Comparison of ENCODE assay signal across 9 cellular contexts in the genomic region with DNA sequence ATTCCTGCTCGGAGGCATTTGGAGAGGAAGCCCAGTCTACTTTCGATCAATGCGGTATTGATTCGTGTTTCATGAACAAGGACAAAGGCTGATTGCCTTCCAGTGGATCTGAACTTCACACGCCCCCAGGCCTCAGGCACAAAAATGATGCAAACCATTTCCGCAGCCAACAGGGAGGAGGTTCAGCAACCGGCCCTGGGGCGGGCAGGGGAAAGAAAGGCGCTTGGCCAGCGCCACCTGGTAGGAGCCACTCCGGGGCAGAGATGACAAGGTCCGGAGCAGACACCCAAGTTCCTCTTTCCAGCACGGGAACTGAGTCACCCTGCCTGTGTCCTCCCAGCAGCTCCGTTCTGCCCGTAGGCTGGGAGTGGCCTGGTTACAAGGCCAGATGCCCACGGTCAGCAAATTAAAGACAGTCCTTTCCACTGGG.
DNase-seq lines count a peak whose midpoint lies in the region; ATAC-seq and TF ChIP-seq lines count a peak whose summit lies in the region.
"Had no signal": no experiment of that assay in that cellular context is flagged by ENCODE, and none has a peak within 500 bp of the region (broad histone marks: within the 10 kb centered on the region; RNA-seq: fewer than 3 reads in every experiment).

No MANE protein-coding gene starts in this region.

- no peak overlapping the region for H3K27ac Mint-ChIP-seq in glutamatergic neuron (ENCODE audit: unreplicated experiment)
- H3K27ac Mint-ChIP-seq: stimulated activated naive CD8-positive, alpha-beta T cell treated with anti-CD3 and anti-CD28 coated beads, Interleukin-15, Interleukin-2, amounts not matched to agents 100 ng/mL and 50 ng/mL, for 24 hours had no signal

- H3K36me3 Mint-ChIP-seq in glutamatergic neuron (ENCODE audit: unreplicated experiment) = peaks cover 8% of the 10 kb centered on the region

- H3K9me3 Mint-ChIP-seq in glutamatergic neuron (ENCODE audit: unreplicated experiment) = peaks cover 8% of the 10 kb centered on the region
- H3K9me3 Mint-ChIP-seq: stimulated activated naive CD8-positive, alpha-beta T cell treated with anti-CD3 and anti-CD28 coated beads, Interleukin-15, Interleukin-2, amounts not matched to agents 100 ng/mL and 50 ng/mL, for 24 hours had no signal

- TF ChIP-seq CTCF in glutamatergic neuron (IDR thresholded peaks at IDR 0.05; ENCODE audit: partially characterized antibody, unreplicated experiment) = no peak

- ATAC-seq in GM21786 (IDR thresholded peaks at IDR 0.05; ENCODE audit: unreplicated experiment) = peak; percentile 86
- ATAC-seq in HG03457 (IDR thresholded peaks at IDR 0.05; ENCODE audit: unreplicated experiment) = no peak

- DNase-seq in SKM-1 treated with dmso at 0.1 percent for 144 hours (lab: John Stamatoyannopoulos, UW; ENCODE audit: unreplicated experiment) (peak; percentile 92), glutamatergic neuron (peak; percentile 50), retina (peak; percentile 72), cortex of kidney (lab: John Stamatoyannopoulos, UW) (no peak), RKO (ENCODE audit: low spot score) (no peak), activated gamma-delta T cell (lab: John Stamatoyannopoulos, UW) (no peak)

- no peak overlapping the region for H3K4me3 Mint-ChIP-seq in glutamatergic neuron (ENCODE audit: unreplicated experiment)
- H3K4me3 Mint-ChIP-seq: stimulated activated naive CD8-positive, alpha-beta T cell treated with anti-CD3 and anti-CD28 coated beads, Interleukin-15, Interleukin-2, amounts not matched to agents 100 ng/mL and 50 ng/mL, for 24 hours had no signal

- H3K4me1 Mint-ChIP-seq in glutamatergic neuron (ENCODE audit: low read depth, unreplicated experiment) = peaks cover 12% of the 10 kb centered on the region

- H3K27me3 Mint-ChIP-seq in glutamatergic neuron (ENCODE audit: unreplicated experiment) = peaks cover 6% of the 10 kb centered on the region

Comparison
In these comparisons a context has a peak if more than half of its experiments do, and no peak if none do; other contexts are left out.
1. DNase-seq: peak in SKM-1 treated with dmso at 0.1 percent for 144 hours (single experiment), glutamatergic neuron (single experiment) and retina (single experiment); none in cortex of kidney (single experiment), RKO (single experiment) and activated gamma-delta T cell (single experiment).